In the genomic region with DNA sequence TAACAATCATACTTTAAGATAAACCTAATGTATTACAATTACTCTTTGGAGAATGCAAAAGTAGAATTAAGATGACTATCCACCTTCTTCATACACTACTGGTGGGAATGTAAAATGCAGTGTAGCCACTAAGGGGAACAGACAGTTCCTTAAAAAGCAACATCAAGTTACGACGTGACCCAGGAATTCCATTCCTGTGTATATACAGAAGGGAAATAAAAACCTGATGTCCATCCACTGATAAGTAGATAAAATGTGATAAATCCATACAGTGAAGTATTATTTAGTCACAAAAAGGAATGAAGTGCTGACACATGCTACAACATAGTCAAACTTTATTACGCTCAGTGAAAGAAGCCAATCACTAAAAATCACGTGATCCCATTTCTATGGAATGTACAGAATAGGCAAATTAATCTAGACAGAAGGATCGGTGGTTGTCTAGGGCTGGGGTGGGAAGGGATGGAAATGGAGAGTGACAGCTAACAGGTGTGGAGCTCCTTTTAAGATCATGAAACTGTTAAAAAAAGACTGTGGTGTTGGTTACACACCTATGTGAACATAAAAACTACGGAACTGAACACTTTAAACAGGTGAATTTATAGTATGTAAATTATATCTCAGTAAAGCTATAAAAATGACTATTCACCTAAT, we compare ENCODE assay signal across 15 cellular contexts. TPM values are rescaled to one million over a fixed set of nuclear protein-coding genes. Genes with fewer than 3 reads are reported as not detected.
DNase-seq lines count a peak whose midpoint lies in the region; ATAC-seq, FAIRE-seq and TF ChIP-seq lines count a peak whose summit lies in the region.
"Had no signal": no experiment of that assay in that cellular context is flagged by ENCODE, and none has a peak within 500 bp of the region (broad histone marks: within the 10 kb centered on the region; RNA-seq: fewer than 3 reads in every experiment).

No MANE protein-coding gene starts in this region.

- DNase-seq in SK-N-SH (no peak), bronchial epithelial cell (ENCODE audit: low read depth) (peak; percentile 40), iris pigment epithelial cell (ENCODE audit: low read depth) (peak; percentile 65), NCI-H446 treated with DMSO at 0.1 percent for 48 hours (lab: John Stamatoyannopoulos, UW) (no peak), sciatic nerve (ENCODE audit: low spot score) (no peak)
- DNase-seq: C1 segment of cervical spinal cord, DMS 273 treated with DMSO at 0.1 percent for 48 hours, NCI-H187, NCI-H748 treated with DMSO at 0.1 percent for 48 hours had no signal

- FAIRE-seq in bronchial epithelial cell (lab: Jason Lieb, UNC) = no peak
- FAIRE-seq: H1 had no signal

- no peak overlapping the region for H3K4me2 ChIP-seq in SK-N-SH

- H3K36me3 ChIP-seq in SK-N-SH (replicated peaks in 1 of 2; ENCODE audit: control insufficient read depth in 1 of 2, insufficient read depth in 2 of 2, low read length in 1 of 2) (no peaks in the 10 kb centered on the region), bronchial epithelial cell (ENCODE audit: control insufficient read depth, insufficient read depth, low read length) (no peaks in the 10 kb centered on the region)

- H3K9me2 ChIP-seq in SK-N-SH = no peaks in the 10 kb centered on the region

- H3K27ac ChIP-seq in SK-N-SH (ENCODE audit: low read depth in 2 of 2, low read length in 1 of 2) = no peak overlapping the region
- H3K27ac ChIP-seq: 22Rv1, RWPE1 had no signal

- no peaks in the 10 kb centered on the region for H3F3A ChIP-seq in SK-N-SH (replicated peaks; ENCODE audit: insufficient read depth)

- no peak for ATAC-seq in SK-N-SH treated with all-trans-retinoic acid at 6 μM for 48 hours
- no peak for ATAC-seq in sciatic nerve
- no peak for ATAC-seq in HG03520 (IDR thresholded peaks at IDR 0.05; ENCODE audit: unreplicated experiment)
- no peak for ATAC-seq in HG02973 (IDR thresholded peaks at IDR 0.05; ENCODE audit: unreplicated experiment)

- no peaks in the 10 kb centered on the region for H3K9me3 ChIP-seq in SK-N-SH

- H3K4me3 ChIP-seq in SK-N-SH (ENCODE audit: low read depth in 2 of 2, low read length in 1 of 2) (no peak overlapping the region), bronchial epithelial cell (ENCODE audit: low read depth, low read length) (no peak overlapping the region)

- no peak for TF ChIP-seq EP300 in SK-N-SH (IDR thresholded peaks at IDR 0.05; ENCODE audit: borderline replicate concordance in 1 of 2, low read depth in 1 of 2, low read length in 1 of 2)

- POLR2A ChIA-PET in SK-N-SH (lab: Yijun Ruan, JAX) = no interaction called here

- CTCF ChIA-PET in SK-N-SH (lab: Yijun Ruan, JAX) = no interaction called here

- H3K27me3 ChIP-seq in SK-N-SH (ENCODE audit: insufficient read depth) (no peaks in the 10 kb centered on the region), bronchial epithelial cell (ENCODE audit: control insufficient read depth, insufficient read depth, low read length) (no peaks in the 10 kb centered on the region)

- WGBS in SK-N-SH (ENCODE audit: low lambda C conversion rate) = 7% methylated on average over 6 of the region's 6 CpGs

- intact Hi-C loops in sciatic nerve (cut with DNase I) = no loop called here

- no peaks in the 10 kb centered on the region for H4K20me1 ChIP-seq in SK-N-SH (ENCODE audit: insufficient read depth)

- H3K9ac ChIP-seq in SK-N-SH = no peak overlapping the region

- H2AFZ ChIP-seq in SK-N-SH (ENCODE audit: low read depth) = no peak overlapping the region

- TF ChIP-seq CTCF in SK-N-SH (IDR thresholded peaks at IDR 0.05) (peak; percentile 20; the same call in 1 of the 2 replicates), bronchial epithelial cell (IDR thresholded peaks at IDR 0.05; ENCODE audit: insufficient read depth, low read length, severe bottlenecking) (no peak)

- no peaks in the 10 kb centered on the region; a peak in 1 of 4 replicates for H3K4me1 ChIP-seq in SK-N-SH (ENCODE audit: control insufficient read depth in 1 of 2, insufficient read depth in 2 of 2, low read depth in 1 of 2, low read length in 1 of 2)

- no peak for TF ChIP-seq RAD21 in SK-N-SH (IDR thresholded peaks at IDR 0.05; ENCODE audit: low read length)

- H3K79me2 ChIP-seq in SK-N-SH (ENCODE audit: insufficient read depth) = no peaks in the 10 kb centered on the region

TF ChIP-seq in SK-N-SH, 30 proteins besides CTCF, POLR2A, EP300 and RAD21:
- no peak for TF ChIP-seq CHD2 (IDR thresholded peaks at IDR 0.05; ENCODE audit: low read length, partially characterized antibody)

TF ChIP-seq in SK-N-SH treated with all-trans-retinoic acid at 6 μM for 48 hours, 23 proteins besides CTCF, POLR2A, EP300 and RAD21:
- TF ChIP-seq, protein P1, sequence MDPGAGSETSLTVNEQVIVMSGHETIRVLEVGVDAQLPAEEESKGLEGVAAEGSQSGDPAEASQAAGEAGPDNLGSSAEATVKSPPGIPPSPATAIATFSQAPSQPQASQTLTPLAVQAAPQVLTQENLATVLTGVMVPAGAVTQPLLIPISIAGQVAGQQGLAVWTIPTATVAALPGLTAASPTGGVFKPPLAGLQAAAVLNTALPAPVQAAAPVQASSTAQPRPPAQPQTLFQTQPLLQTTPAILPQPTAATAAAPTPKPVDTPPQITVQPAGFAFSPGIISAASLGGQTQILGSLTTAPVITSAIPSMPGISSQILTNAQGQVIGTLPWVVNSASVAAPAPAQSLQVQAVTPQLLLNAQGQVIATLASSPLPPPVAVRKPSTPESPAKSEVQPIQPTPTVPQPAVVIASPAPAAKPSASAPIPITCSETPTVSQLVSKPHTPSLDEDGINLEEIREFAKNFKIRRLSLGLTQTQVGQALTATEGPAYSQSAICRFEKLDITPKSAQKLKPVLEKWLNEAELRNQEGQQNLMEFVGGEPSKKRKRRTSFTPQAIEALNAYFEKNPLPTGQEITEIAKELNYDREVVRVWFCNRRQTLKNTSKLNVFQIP (CRISPR knock-in tag; IDR thresholded peaks at IDR 0.05; ENCODE audit: borderline replicate concordance, low read depth) = no peak
- no peak for TF ChIP-seq GLIS3 (CRISPR knock-in tag; IDR thresholded peaks at IDR 0.05)
- TF ChIP-seq CSDC2 (CRISPR knock-in tag; IDR thresholded peaks at IDR 0.05) = no peak
- TF ChIP-seq ISL1 (CRISPR knock-in tag; IDR thresholded peaks at IDR 0.05) = no peak
- TF ChIP-seq PATZ1 (CRISPR knock-in tag; IDR thresholded peaks at IDR 0.05; ENCODE audit: borderline replicate concordance) = no peak
- no peak for TF ChIP-seq TCF4 (CRISPR knock-in tag; IDR thresholded peaks at IDR 0.05; ENCODE audit: borderline replicate concordance)
- no peak for TF ChIP-seq CSRNP3 (CRISPR knock-in tag; IDR thresholded peaks at IDR 0.05)
- TF ChIP-seq ZFP3 (CRISPR knock-in tag; IDR thresholded peaks at IDR 0.05) = no peak
- no peak for TF ChIP-seq OSR1 (CRISPR knock-in tag; IDR thresholded peaks at IDR 0.05)
- no peak for TF ChIP-seq ZC3H10 (CRISPR knock-in tag; IDR thresholded peaks at IDR 0.05)
- no peak for TF ChIP-seq ESRRG (CRISPR knock-in tag; IDR thresholded peaks at IDR 0.05)
- TF ChIP-seq ZNF565 (CRISPR knock-in tag; conservative IDR thresholded peaks at IDR 0.05; ENCODE audit: low read depth) = no peak
- TF ChIP-seq SNAI2 (CRISPR knock-in tag; IDR thresholded peaks at IDR 0.05) = no peak
- TF ChIP-seq ZNF8 (CRISPR knock-in tag; IDR thresholded peaks at IDR 0.05) = no peak
- no peak for TF ChIP-seq TOX (CRISPR knock-in tag; IDR thresholded peaks at IDR 0.05; ENCODE audit: borderline replicate concordance)
- TF ChIP-seq PPARA (CRISPR knock-in tag; IDR thresholded peaks at IDR 0.05; ENCODE audit: borderline replicate concordance) = no peak

RNA-seq across cellular contexts. Expression of gene NRIP1, which starts 42.1 kb away (rescaled TPM):
- 0.02 and 0.05 TPM in 2 replicates for polyA plus RNA-seq in SK-N-SH (2012; rRNA removed)
- polyA plus RNA-seq in SK-N-SH (2012; cell fraction: cytosol; rRNA removed) = 0.04 TPM in 2 replicates
- 0.06 TPM in 1 of 2 replicates, not detected in the other for polyA plus RNA-seq in SK-N-SH (2012; cell fraction: nucleus; rRNA removed)
- 48.8 and 64.0 TPM in 2 replicates for total RNA-seq in bronchial epithelial cell
- total RNA-seq in sciatic nerve = 59.6 TPM

Comparison
In these comparisons a context has a peak if more than half of its experiments do, and no peak if none do; other contexts are left out.
1. DNase-seq: peak in bronchial epithelial cell (single experiment) and iris pigment epithelial cell (single experiment); none in SK-N-SH (single experiment), NCI-H446 treated with DMSO at 0.1 percent for 48 hours (single experiment) and sciatic nerve (single experiment).